ENCODE assay signal across 1 cellular context in the genomic region with DNA sequence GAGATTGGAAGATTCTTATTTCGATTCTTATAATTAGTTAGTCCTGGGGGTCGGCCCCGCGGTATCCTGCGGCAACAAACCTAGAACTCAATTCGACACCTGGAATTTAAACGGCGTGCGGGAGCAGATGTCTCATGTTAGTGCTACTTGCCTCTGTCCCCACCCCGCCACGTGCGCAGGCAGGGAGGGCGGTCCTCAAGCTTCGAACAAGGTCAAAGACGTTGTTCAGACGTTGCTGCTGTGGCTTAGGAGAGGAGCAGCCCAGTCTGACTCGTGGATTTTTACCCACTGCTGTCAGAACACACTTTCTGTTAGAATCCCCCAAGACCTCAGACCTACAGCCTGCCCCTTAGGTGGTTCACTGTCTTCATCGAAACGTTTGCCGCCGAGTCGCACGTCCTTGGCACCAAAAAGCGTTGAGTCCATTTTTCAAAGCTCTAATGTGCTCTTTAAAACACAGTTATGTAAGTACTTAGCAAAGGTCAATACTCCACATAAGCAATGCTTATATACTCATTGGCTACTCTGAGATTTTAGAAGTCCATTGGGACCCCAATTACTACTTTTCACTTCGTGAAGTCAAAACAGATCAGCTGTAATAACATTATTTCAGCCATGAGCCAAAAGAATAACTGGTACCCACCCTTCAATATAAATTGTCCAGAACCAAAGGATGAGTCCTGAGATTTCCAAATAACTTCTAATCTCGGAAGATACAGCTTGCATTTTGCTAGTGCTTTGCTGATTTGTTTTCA.
TF ChIP-seq lines count a peak whose summit lies in the region.

No MANE protein-coding gene starts in this region.

TF ChIP-seq in GM12878, 131 proteins besides CTCF, POLR2A, EP300 and RAD21 (continued from another document and continues in another):
- TF ChIP-seq, protein P1, sequence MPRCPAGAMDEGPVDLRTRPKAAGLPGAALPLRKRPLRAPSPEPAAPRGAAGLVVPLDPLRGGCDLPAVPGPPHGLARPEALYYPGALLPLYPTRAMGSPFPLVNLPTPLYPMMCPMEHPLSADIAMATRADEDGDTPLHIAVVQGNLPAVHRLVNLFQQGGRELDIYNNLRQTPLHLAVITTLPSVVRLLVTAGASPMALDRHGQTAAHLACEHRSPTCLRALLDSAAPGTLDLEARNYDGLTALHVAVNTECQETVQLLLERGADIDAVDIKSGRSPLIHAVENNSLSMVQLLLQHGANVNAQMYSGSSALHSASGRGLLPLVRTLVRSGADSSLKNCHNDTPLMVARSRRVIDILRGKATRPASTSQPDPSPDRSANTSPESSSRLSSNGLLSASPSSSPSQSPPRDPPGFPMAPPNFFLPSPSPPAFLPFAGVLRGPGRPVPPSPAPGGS (IDR thresholded peaks at IDR 0.05; ENCODE audit: borderline replicate concordance, insufficient read depth, low read depth, low read length, poor library complexity, severe bottlenecking) = no peak
- TF ChIP-seq, protein P2, sequence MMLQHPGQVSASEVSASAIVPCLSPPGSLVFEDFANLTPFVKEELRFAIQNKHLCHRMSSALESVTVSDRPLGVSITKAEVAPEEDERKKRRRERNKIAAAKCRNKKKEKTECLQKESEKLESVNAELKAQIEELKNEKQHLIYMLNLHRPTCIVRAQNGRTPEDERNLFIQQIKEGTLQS (IDR thresholded peaks at IDR 0.05; ENCODE audit: borderline replicate concordance, extremely low read depth, low read depth, low read length) = no peak
- TF ChIP-seq, protein P3, sequence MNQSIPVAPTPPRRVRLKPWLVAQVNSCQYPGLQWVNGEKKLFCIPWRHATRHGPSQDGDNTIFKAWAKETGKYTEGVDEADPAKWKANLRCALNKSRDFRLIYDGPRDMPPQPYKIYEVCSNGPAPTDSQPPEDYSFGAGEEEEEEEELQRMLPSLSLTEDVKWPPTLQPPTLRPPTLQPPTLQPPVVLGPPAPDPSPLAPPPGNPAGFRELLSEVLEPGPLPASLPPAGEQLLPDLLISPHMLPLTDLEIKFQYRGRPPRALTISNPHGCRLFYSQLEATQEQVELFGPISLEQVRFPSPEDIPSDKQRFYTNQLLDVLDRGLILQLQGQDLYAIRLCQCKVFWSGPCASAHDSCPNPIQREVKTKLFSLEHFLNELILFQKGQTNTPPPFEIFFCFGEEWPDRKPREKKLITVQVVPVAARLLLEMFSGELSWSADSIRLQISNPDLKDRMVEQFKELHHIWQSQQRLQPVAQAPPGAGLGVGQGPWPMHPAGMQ (IDR thresholded peaks at IDR 0.05; ENCODE audit: borderline replicate concordance) = no peak
- TF ChIP-seq POU2F2 (IDR thresholded peaks at IDR 0.05; ENCODE audit: borderline replicate concordance, low read depth, low read length) (peak; percentile 87), SMAD5 (IDR thresholded peaks at IDR 0.05; ENCODE audit: low read depth) (peak; percentile 93), POLR2AphosphoS2 (IDR thresholded peaks at IDR 0.05; ENCODE audit: low read depth, low read length) (peak; percentile 94), STAT1 (conservative IDR thresholded peaks at IDR 0.05) (0 out of 2 replicates have a peak, but pooled peaks have one; percentile 62), IKZF2 (IDR thresholded peaks at IDR 0.05) (peak; percentile 31 to 51; a peak in 2 of 4 replicates), RFX5 (IDR thresholded peaks at IDR 0.05; ENCODE audit: low read depth, low read length) (no peak; the same call in 1 of the 2 replicates), SIN3A (IDR thresholded peaks at IDR 0.05; ENCODE audit: low read depth, low read length) (0 out of 2 replicates have a peak, but pooled peaks have one; percentile 88), ZNF207 (IDR thresholded peaks at IDR 0.05; ENCODE audit: borderline replicate concordance) (no peak; the same call in 1 of the 2 replicates), EZH2 (IDR thresholded peaks at IDR 0.05; ENCODE audit: borderline replicate concordance, control insufficient read depth, low read depth, low read length) (no peak), NR2C2 (IDR thresholded peaks at IDR 0.05; ENCODE audit: borderline replicate concordance, control insufficient read depth, insufficient read length, low read depth) (no peak), DPF2 (IDR thresholded peaks at IDR 0.05) (peak; percentile 43; the same call in 1 of the 2 replicates), WRNIP1 (IDR thresholded peaks at IDR 0.05; ENCODE audit: borderline replicate concordance, low read depth, low read length) (no peak), SIX5 (IDR thresholded peaks at IDR 0.05; ENCODE audit: low read depth, low read length, severe bottlenecking) (no peak), BACH1 (IDR thresholded peaks at IDR 0.05; ENCODE audit: borderline replicate concordance) (peak; percentile 76; the same call in 1 of the 2 replicates), NBN (IDR thresholded peaks at IDR 0.05) (peak; percentile 95), POLR2AphosphoS5 (IDR thresholded peaks at IDR 0.05; ENCODE audit: low read length) (peak; percentile 99), NFXL1 (IDR thresholded peaks at IDR 0.05; ENCODE audit: borderline replicate concordance) (no peak), ZNF24 (IDR thresholded peaks at IDR 0.05) (no peak), SMC3 (IDR thresholded peaks at IDR 0.05; ENCODE audit: borderline replicate concordance, low read length) (no peak), ZZZ3 (IDR thresholded peaks at IDR 0.05; ENCODE audit: control insufficient read depth, insufficient read length, low read depth) (no peak), HDAC2 (IDR thresholded peaks at IDR 0.05) (no peak)
- TF ChIP-seq, protein P4, sequence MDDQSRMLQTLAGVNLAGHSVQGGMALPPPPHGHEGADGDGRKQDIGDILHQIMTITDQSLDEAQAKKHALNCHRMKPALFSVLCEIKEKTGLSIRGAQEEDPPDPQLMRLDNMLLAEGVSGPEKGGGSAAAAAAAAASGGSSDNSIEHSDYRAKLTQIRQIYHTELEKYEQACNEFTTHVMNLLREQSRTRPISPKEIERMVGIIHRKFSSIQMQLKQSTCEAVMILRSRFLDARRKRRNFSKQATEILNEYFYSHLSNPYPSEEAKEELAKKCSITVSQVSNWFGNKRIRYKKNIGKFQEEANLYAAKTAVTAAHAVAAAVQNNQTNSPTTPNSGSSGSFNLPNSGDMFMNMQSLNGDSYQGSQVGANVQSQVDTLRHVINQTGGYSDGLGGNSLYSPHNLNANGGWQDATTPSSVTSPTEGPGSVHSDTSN (IDR thresholded peaks at IDR 0.05; ENCODE audit: insufficient replicate concordance, low read depth, low read length) = no peak
- TF ChIP-seq, protein P5, sequence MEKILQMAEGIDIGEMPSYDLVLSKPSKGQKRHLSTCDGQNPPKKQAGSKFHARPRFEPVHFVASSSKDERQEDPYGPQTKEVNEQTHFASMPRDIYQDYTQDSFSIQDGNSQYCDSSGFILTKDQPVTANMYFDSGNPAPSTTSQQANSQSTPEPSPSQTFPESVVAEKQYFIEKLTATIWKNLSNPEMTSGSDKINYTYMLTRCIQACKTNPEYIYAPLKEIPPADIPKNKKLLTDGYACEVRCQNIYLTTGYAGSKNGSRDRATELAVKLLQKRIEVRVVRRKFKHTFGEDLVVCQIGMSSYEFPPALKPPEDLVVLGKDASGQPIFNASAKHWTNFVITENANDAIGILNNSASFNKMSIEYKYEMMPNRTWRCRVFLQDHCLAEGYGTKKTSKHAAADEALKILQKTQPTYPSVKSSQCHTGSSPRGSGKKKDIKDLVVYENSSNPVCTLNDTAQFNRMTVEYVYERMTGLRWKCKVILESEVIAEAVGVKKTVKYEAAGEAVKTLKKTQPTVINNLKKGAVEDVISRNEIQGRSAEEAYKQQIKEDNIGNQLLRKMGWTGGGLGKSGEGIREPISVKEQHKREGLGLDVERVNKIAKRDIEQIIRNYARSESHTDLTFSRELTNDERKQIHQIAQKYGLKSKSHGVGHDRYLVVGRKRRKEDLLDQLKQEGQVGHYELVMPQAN (conservative IDR thresholded peaks at IDR 0.05) = peak; percentile 84
- TF ChIP-seq, protein P6, sequence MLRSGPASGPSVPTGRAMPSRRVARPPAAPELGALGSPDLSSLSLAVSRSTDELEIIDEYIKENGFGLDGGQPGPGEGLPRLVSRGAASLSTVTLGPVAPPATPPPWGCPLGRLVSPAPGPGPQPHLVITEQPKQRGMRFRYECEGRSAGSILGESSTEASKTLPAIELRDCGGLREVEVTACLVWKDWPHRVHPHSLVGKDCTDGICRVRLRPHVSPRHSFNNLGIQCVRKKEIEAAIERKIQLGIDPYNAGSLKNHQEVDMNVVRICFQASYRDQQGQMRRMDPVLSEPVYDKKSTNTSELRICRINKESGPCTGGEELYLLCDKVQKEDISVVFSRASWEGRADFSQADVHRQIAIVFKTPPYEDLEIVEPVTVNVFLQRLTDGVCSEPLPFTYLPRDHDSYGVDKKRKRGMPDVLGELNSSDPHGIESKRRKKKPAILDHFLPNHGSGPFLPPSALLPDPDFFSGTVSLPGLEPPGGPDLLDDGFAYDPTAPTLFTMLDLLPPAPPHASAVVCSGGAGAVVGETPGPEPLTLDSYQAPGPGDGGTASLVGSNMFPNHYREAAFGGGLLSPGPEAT (IDR thresholded peaks at IDR 0.05; ENCODE audit: low read depth) = no peak
- TF ChIP-seq, protein P7, sequence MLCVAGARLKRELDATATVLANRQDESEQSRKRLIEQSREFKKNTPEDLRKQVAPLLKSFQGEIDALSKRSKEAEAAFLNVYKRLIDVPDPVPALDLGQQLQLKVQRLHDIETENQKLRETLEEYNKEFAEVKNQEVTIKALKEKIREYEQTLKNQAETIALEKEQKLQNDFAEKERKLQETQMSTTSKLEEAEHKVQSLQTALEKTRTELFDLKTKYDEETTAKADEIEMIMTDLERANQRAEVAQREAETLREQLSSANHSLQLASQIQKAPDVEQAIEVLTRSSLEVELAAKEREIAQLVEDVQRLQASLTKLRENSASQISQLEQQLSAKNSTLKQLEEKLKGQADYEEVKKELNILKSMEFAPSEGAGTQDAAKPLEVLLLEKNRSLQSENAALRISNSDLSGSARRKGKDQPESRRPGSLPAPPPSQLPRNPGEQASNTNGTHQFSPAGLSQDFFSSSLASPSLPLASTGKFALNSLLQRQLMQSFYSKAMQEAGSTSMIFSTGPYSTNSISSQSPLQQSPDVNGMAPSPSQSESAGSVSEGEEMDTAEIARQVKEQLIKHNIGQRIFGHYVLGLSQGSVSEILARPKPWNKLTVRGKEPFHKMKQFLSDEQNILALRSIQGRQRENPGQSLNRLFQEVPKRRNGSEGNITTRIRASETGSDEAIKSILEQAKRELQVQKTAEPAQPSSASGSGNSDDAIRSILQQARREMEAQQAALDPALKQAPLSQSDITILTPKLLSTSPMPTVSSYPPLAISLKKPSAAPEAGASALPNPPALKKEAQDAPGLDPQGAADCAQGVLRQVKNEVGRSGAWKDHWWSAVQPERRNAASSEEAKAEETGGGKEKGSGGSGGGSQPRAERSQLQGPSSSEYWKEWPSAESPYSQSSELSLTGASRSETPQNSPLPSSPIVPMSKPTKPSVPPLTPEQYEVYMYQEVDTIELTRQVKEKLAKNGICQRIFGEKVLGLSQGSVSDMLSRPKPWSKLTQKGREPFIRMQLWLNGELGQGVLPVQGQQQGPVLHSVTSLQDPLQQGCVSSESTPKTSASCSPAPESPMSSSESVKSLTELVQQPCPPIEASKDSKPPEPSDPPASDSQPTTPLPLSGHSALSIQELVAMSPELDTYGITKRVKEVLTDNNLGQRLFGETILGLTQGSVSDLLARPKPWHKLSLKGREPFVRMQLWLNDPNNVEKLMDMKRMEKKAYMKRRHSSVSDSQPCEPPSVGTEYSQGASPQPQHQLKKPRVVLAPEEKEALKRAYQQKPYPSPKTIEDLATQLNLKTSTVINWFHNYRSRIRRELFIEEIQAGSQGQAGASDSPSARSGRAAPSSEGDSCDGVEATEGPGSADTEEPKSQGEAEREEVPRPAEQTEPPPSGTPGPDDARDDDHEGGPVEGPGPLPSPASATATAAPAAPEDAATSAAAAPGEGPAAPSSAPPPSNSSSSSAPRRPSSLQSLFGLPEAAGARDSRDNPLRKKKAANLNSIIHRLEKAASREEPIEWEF (IDR thresholded peaks at IDR 0.05; ENCODE audit: insufficient replicate concordance, low read depth, low read length) = no peak
- TF ChIP-seq, protein P8, sequence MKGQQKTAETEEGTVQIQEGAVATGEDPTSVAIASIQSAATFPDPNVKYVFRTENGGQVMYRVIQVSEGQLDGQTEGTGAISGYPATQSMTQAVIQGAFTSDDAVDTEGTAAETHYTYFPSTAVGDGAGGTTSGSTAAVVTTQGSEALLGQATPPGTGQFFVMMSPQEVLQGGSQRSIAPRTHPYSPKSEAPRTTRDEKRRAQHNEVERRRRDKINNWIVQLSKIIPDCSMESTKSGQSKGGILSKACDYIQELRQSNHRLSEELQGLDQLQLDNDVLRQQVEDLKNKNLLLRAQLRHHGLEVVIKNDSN (IDR thresholded peaks at IDR 0.05; ENCODE audit: borderline replicate concordance, extremely low read length, insufficient read depth, low read depth, low read length) = peak; percentile 75
- TF ChIP-seq, protein P9, sequence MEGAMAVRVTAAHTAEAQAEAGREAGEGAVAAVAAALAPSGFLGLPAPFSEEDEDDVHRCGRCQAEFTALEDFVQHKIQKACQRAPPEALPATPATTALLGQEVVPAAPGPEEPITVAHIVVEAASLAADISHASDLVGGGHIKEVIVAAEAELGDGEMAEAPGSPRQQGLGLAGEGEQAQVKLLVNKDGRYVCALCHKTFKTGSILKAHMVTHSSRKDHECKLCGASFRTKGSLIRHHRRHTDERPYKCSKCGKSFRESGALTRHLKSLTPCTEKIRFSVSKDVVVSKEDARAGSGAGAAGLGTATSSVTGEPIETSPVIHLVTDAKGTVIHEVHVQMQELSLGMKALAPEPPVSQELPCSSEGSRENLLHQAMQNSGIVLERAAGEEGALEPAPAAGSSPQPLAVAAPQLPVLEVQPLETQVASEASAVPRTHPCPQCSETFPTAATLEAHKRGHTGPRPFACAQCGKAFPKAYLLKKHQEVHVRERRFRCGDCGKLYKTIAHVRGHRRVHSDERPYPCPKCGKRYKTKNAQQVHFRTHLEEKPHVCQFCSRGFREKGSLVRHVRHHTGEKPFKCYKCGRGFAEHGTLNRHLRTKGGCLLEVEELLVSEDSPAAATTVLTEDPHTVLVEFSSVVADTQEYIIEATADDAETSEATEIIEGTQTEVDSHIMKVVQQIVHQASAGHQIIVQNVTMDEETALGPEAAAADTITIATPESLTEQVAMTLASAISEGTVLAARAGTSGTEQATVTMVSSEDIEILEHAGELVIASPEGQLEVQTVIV (IDR thresholded peaks at IDR 0.05; ENCODE audit: borderline replicate concordance, partially characterized antibody) = no peak
- TF ChIP-seq, protein P10, sequence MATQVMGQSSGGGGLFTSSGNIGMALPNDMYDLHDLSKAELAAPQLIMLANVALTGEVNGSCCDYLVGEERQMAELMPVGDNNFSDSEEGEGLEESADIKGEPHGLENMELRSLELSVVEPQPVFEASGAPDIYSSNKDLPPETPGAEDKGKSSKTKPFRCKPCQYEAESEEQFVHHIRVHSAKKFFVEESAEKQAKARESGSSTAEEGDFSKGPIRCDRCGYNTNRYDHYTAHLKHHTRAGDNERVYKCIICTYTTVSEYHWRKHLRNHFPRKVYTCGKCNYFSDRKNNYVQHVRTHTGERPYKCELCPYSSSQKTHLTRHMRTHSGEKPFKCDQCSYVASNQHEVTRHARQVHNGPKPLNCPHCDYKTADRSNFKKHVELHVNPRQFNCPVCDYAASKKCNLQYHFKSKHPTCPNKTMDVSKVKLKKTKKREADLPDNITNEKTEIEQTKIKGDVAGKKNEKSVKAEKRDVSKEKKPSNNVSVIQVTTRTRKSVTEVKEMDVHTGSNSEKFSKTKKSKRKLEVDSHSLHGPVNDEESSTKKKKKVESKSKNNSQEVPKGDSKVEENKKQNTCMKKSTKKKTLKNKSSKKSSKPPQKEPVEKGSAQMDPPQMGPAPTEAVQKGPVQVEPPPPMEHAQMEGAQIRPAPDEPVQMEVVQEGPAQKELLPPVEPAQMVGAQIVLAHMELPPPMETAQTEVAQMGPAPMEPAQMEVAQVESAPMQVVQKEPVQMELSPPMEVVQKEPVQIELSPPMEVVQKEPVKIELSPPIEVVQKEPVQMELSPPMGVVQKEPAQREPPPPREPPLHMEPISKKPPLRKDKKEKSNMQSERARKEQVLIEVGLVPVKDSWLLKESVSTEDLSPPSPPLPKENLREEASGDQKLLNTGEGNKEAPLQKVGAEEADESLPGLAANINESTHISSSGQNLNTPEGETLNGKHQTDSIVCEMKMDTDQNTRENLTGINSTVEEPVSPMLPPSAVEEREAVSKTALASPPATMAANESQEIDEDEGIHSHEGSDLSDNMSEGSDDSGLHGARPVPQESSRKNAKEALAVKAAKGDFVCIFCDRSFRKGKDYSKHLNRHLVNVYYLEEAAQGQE (IDR thresholded peaks at IDR 0.05; ENCODE audit: low read depth, low read length) = no peak
